10 cellular contexts compared by ENCODE assay signal in genomic region chr18:55510809-55511208, GRCh38.
DNase-seq lines count a peak whose midpoint lies in the region; ATAC-seq and TF ChIP-seq lines count a peak whose summit lies in the region.
"Had no signal": no experiment of that assay in that cellular context is flagged by ENCODE, and none has a peak within 500 bp of the region (broad histone marks: within the 10 kb centered on the region; RNA-seq: fewer than 3 reads in every experiment).

No MANE protein-coding gene starts in this region.

- peaks cover 27% of the 10 kb centered on the region for H3K4me1 Mint-ChIP-seq in osteocyte (ENCODE audit: unreplicated experiment)
- no peaks in the 10 kb centered on the region for H3K4me1 Mint-ChIP-seq in CD8-positive, alpha-beta memory T cell

- H3K9me3 ChIP-seq in DOHH2 (ENCODE audit: control insufficient read depth, insufficient read depth, low read length) = no peaks in the 10 kb centered on the region
- H3K9me3 ChIP-seq in CD8-positive, alpha-beta memory T cell (ENCODE audit: low read length) = no peaks in the 10 kb centered on the region

- H3K27me3 ChIP-seq in DOHH2 (ENCODE audit: control insufficient read depth, low read length) = no peaks in the 10 kb centered on the region
- no peaks in the 10 kb centered on the region for H3K27me3 ChIP-seq in CD8-positive, alpha-beta memory T cell (ENCODE audit: insufficient read depth, low read length, poor library complexity, severe bottlenecking)

- H3K79me2 ChIP-seq in DOHH2 (ENCODE audit: control insufficient read depth, low read length) = peaks cover 84% of the 10 kb centered on the region

- peak overlapping the region; percentile 93 for H3K27ac Mint-ChIP-seq in osteocyte (ENCODE audit: unreplicated experiment)
- H3K27ac Mint-ChIP-seq in CD8-positive, alpha-beta memory T cell = no peak overlapping the region

- peak overlapping the region; percentile 69 for H3K4me3 ChIP-seq in DOHH2 (ENCODE audit: low read length)
- no peak overlapping the region for H3K4me3 ChIP-seq in CD8-positive, alpha-beta memory T cell (ENCODE audit: low read length)

- peak overlapping the region; percentile 75 for H3K4me2 ChIP-seq in DOHH2 (ENCODE audit: low read length)

- peak overlapping the region; percentile 86 for H3K27ac ChIP-seq in DOHH2 (ENCODE audit: low read depth, low read length)
- no peak overlapping the region for H3K27ac ChIP-seq in CD8-positive, alpha-beta memory T cell (ENCODE audit: low read depth, low read length)

- H3K4me1 ChIP-seq in DOHH2 (ENCODE audit: control insufficient read depth, low read length) = peaks cover 90% of the 10 kb centered on the region
- no peaks in the 10 kb centered on the region for H3K4me1 ChIP-seq in CD8-positive, alpha-beta memory T cell (ENCODE audit: insufficient read depth, low read length)

- CTCF ChIA-PET in CD8-positive, alpha-beta memory T cell (lab: Charles Lee) = no interaction called here

- H3K9me3 Mint-ChIP-seq in osteocyte (ENCODE audit: unreplicated experiment) = no peaks in the 10 kb centered on the region
- H3K9me3 Mint-ChIP-seq in CD8-positive, alpha-beta memory T cell = peaks cover 0 to 2% (median 0%) of the 10 kb centered on the region in 5 donors

- POLR2A ChIA-PET in CD8-positive, alpha-beta memory T cell (lab: Charles Lee) = no interaction called here

- TF ChIP-seq CTCF in DOHH2 (IDR thresholded peaks at IDR 0.05; ENCODE audit: low read depth, low read length, poor library complexity, severe bottlenecking) = no peak
- TF ChIP-seq CTCF in osteocyte (IDR thresholded peaks at IDR 0.05) = no peak

- H3K36me3 Mint-ChIP-seq in osteocyte (ENCODE audit: unreplicated experiment) = no peaks in the 10 kb centered on the region
- no peaks in the 10 kb centered on the region for H3K36me3 Mint-ChIP-seq in CD8-positive, alpha-beta memory T cell

- no peaks in the 10 kb centered on the region for H4K20me1 ChIP-seq in DOHH2 (ENCODE audit: control insufficient read depth, insufficient read depth, low read depth, low read length)

- peaks cover 23% of the 10 kb centered on the region for H3F3A ChIP-seq in DOHH2 (ENCODE audit: control insufficient read depth, insufficient read depth)

- H3K9me2 ChIP-seq in DOHH2 (replicated peaks; ENCODE audit: control insufficient read depth, low read length) = no peaks in the 10 kb centered on the region

- ATAC-seq in HG03175 (IDR thresholded peaks at IDR 0.05; ENCODE audit: unreplicated experiment) = no peak

- H3K36me3 ChIP-seq in DOHH2 (ENCODE audit: control insufficient read depth, low read length) = no peaks in the 10 kb centered on the region; the same call in 1 of the 2 replicates
- H3K36me3 ChIP-seq in CD8-positive, alpha-beta memory T cell (ENCODE audit: insufficient read depth, low read length) = no peaks in the 10 kb centered on the region

- H3K27me3 Mint-ChIP-seq in osteocyte (ENCODE audit: unreplicated experiment) = no peaks in the 10 kb centered on the region
- H3K27me3 Mint-ChIP-seq in CD8-positive, alpha-beta memory T cell = no peaks in the 10 kb centered on the region

- H3K4me3 Mint-ChIP-seq in osteocyte (ENCODE audit: unreplicated experiment) = peak overlapping the region; percentile 63
- no peak overlapping the region for H3K4me3 Mint-ChIP-seq in CD8-positive, alpha-beta memory T cell

- DNase-seq in OCI-M1 (lab: John Stamatoyannopoulos, UW) (peak; percentile 57), fibroblast of gingiva (ENCODE audit: low read depth) (peak; percentile 72), osteocyte (ENCODE audit: extremely low spot score, unreplicated experiment) (no peak), SIG-M5 treated with dmso at 0.1 percent for 504 hours (lab: John Stamatoyannopoulos, UW; ENCODE audit: unreplicated experiment) (no peak), AG08395 (ENCODE audit: low spot score) (no peak)
- DNase-seq in CD8-positive, alpha-beta memory T cell = no peak
- DNase-seq: activated naive CD4-positive, alpha-beta T cell treated with anti-CD3 and anti-CD28 coated beads, Interleukin-2, amount 50 U/mL, for 16 hours; NCI-H187 treated with DMSO at 0.1 percent for 48 hours had no signal

Comparison
In these comparisons a context has a peak if more than half of its experiments do, and no peak if none do; other contexts are left out.
1. DNase-seq: peak in OCI-M1 (single experiment) and fibroblast of gingiva (single experiment); none in osteocyte (single experiment), SIG-M5 treated with dmso at 0.1 percent for 504 hours (single experiment), AG08395 (single experiment) and CD8-positive, alpha-beta memory T cell (0 of 5).